Comparison of ENCODE assay signal across 37 cellular contexts in genomic region chr6:162721404-162721687, GRCh38. TPM values are rescaled to one million over a fixed set of nuclear protein-coding genes. Genes with fewer than 3 reads are reported as not detected.
"Had no signal": no experiment of that assay in that cellular context is flagged by ENCODE, and none has a peak within 500 bp of the region (broad histone marks: within the 10 kb centered on the region; RNA-seq: fewer than 3 reads in every experiment).

No MANE protein-coding gene starts in this region.

- H3K27me3 Mint-ChIP-seq: activated CD4-positive, alpha-beta memory T cell treated with anti-CD3 and anti-CD28 coated beads, Interleukin-2, amount 10 ng/mL, durations not matched to agents 7 days and 5 days; activated CD8-positive, alpha-beta memory T cell treated with anti-CD3 and anti-CD28 coated beads, Interleukin-2, amount 10 ng/mL, durations not matched to agents 7 days and 5 days; activated naive CD8-positive, alpha-beta T cell treated with anti-CD3 and anti-CD28 coated beads, Interleukin-2, amount 10 ng/mL, durations not matched to agents 7 days and 5 days; activated T-helper 17 cell treated with anti-CD3 and anti-CD28 coated beads, Interleukin-2, amount 50 U/mL, for 72 hours had no signal

- H3K36me3 ChIP-seq: ascending aorta, MG63 had no signal

- ATAC-seq: activated CD8-positive, alpha-beta memory T cell treated with anti-CD3 and anti-CD28 coated beads, Interleukin-2, amount 10 ng/mL, durations not matched to agents 7 days and 5 days; activated T-cell treated with anti-CD3 and anti-CD28 coated beads, Interleukin-2, amount 50 U/mL, for 72 hours; activated T-helper 17 cell treated with anti-CD3 and anti-CD28 coated beads, Interleukin-2, amount 50 U/mL, for 72 hours; Panc1 had no signal

- DNase-seq: activated CD4-positive, alpha-beta memory T cell treated with anti-CD3 and anti-CD28 coated beads, Interleukin-2, amount 10 ng/mL, durations not matched to agents 7 days and 5 days; activated CD4-positive, alpha-beta T cell treated with anti-CD3 and anti-CD28 coated beads for 1 hour; activated CD4-positive, alpha-beta T cell treated with anti-CD3 and anti-CD28 coated beads for 48 hours; activated CD4-positive, CD25-positive, alpha-beta regulatory T cell; activated CD8-positive, alpha-beta memory T cell treated with anti-CD3 and anti-CD28 coated beads for 24 hours; activated CD8-positive, alpha-beta memory T cell treated with anti-CD3 and anti-CD28 coated beads, Interleukin-2, amount 10 ng/mL, durations not matched to agents 7 days and 5 days; activated CD8-positive, alpha-beta memory T cell treated with anti-CD3 and anti-CD28 coated beads, Interleukin-2, amount 50 U/mL, for 48 hours; activated effector memory CD4-positive, alpha-beta T cell treated with anti-CD3 and anti-CD28 coated beads, Interleukin-2, amount 50 U/mL, for 16 hours; activated naive CD4-positive, alpha-beta T cell; activated naive CD4-positive, alpha-beta T cell treated with anti-CD3 and anti-CD28 coated beads, Interleukin-2, amount 50 U/mL, for 16 hours; activated naive CD8-positive, alpha-beta T cell treated with anti-CD3 and anti-CD28 coated beads, Interleukin-2, amount 10 ng/mL, durations not matched to agents 7 days and 5 days; activated T-cell treated with anti-CD3 and anti-CD28 coated beads, Interleukin-2, amount 50 U/mL, for 72 hours; amygdala; Kasumi-1; KG1; MG63; NCI-H1048; NCI-H1105 treated with DMSO at 0.1 percent for 48 hours; NCI-H1436; NCI-H1694; NCI-H1930; NCI-H2081 treated with DMSO at 0.1 percent for 48 hours; NCI-H226; NCI-H446 treated with DMSO at 0.1 percent for 48 hours; NCI-H524; NCI-H69; SIG-M5; SW 1271; T-helper 1 cell; T-helper 2 cell; T-helper 9 cell had no signal

- H3K9me3 ChIP-seq: ascending aorta, MG63 had no signal

- H3K4me3 Mint-ChIP-seq: activated CD4-positive, alpha-beta memory T cell treated with anti-CD3 and anti-CD28 coated beads, Interleukin-2, amount 10 ng/mL, durations not matched to agents 7 days and 5 days; activated CD8-positive, alpha-beta memory T cell treated with anti-CD3 and anti-CD28 coated beads, Interleukin-2, amount 10 ng/mL, durations not matched to agents 7 days and 5 days; activated naive CD8-positive, alpha-beta T cell treated with anti-CD3 and anti-CD28 coated beads, Interleukin-2, amount 10 ng/mL, durations not matched to agents 7 days and 5 days; activated T-cell treated with anti-CD3 and anti-CD28 coated beads, Interleukin-2, amount 50 U/mL, for 72 hours; activated T-helper 17 cell treated with anti-CD3 and anti-CD28 coated beads, Interleukin-2, amount 50 U/mL, for 72 hours had no signal

- H3K4me1 Mint-ChIP-seq: activated CD4-positive, alpha-beta memory T cell treated with anti-CD3 and anti-CD28 coated beads, Interleukin-2, amount 10 ng/mL, durations not matched to agents 7 days and 5 days; activated CD8-positive, alpha-beta memory T cell treated with anti-CD3 and anti-CD28 coated beads, Interleukin-2, amount 10 ng/mL, durations not matched to agents 7 days and 5 days; activated naive CD8-positive, alpha-beta T cell treated with anti-CD3 and anti-CD28 coated beads, Interleukin-2, amount 10 ng/mL, durations not matched to agents 7 days and 5 days; activated T-helper 17 cell treated with anti-CD3 and anti-CD28 coated beads, Interleukin-2, amount 50 U/mL, for 72 hours had no signal

- H3K4me3 ChIP-seq: ascending aorta, MG63 had no signal

- H3K36me3 Mint-ChIP-seq: activated CD8-positive, alpha-beta memory T cell treated with anti-CD3 and anti-CD28 coated beads, Interleukin-2, amount 10 ng/mL, durations not matched to agents 7 days and 5 days; activated naive CD8-positive, alpha-beta T cell treated with anti-CD3 and anti-CD28 coated beads, Interleukin-2, amount 10 ng/mL, durations not matched to agents 7 days and 5 days had no signal

- H3K27ac Mint-ChIP-seq: activated CD4-positive, alpha-beta memory T cell treated with anti-CD3 and anti-CD28 coated beads, Interleukin-2, amount 10 ng/mL, durations not matched to agents 7 days and 5 days; activated CD8-positive, alpha-beta memory T cell treated with anti-CD3 and anti-CD28 coated beads, Interleukin-2, amount 10 ng/mL, durations not matched to agents 7 days and 5 days; activated naive CD8-positive, alpha-beta T cell treated with anti-CD3 and anti-CD28 coated beads, Interleukin-2, amount 10 ng/mL, durations not matched to agents 7 days and 5 days; activated T-cell treated with anti-CD3 and anti-CD28 coated beads, Interleukin-2, amount 50 U/mL, for 72 hours; activated T-helper 17 cell treated with anti-CD3 and anti-CD28 coated beads, Interleukin-2, amount 50 U/mL, for 72 hours had no signal

- H3K27ac ChIP-seq: ascending aorta, VCaP had no signal

- H3K27me3 ChIP-seq: ascending aorta, MG63 had no signal

- H3K4me1 ChIP-seq: ascending aorta had no signal

RNA-seq across cellular contexts. Expression of gene PRKN, which starts 6.2 kb away (rescaled TPM):
- total RNA-seq: activated CD8-positive, alpha-beta memory T cell treated with anti-CD3 and anti-CD28 coated beads, Interleukin-2, amount 10 ng/mL, durations not matched to agents 7 days and 5 days; RPMI7951 had no signal

RNA-seq across cellular contexts. Expression of gene PACRG, which starts 6.4 kb away (rescaled TPM):
- total RNA-seq: activated CD4-positive, alpha-beta memory T cell treated with anti-CD3 and anti-CD28 coated beads, Interleukin-2, amount 10 ng/mL, durations not matched to agents 7 days and 5 days; activated CD8-positive, alpha-beta memory T cell treated with anti-CD3 and anti-CD28 coated beads, Interleukin-2, amount 10 ng/mL, durations not matched to agents 7 days and 5 days; activated T-cell treated with anti-CD3 and anti-CD28 coated beads, Interleukin-2, amount 50 U/mL, for 72 hours; activated T-helper 17 cell treated with anti-CD3 and anti-CD28 coated beads, Interleukin-2, amount 50 U/mL, for 72 hours; ascending aorta; RPMI7951; SK-MEL-5 had no signal
